Comparison of ENCODE assay signal across 28 cellular contexts in the genomic region with DNA sequence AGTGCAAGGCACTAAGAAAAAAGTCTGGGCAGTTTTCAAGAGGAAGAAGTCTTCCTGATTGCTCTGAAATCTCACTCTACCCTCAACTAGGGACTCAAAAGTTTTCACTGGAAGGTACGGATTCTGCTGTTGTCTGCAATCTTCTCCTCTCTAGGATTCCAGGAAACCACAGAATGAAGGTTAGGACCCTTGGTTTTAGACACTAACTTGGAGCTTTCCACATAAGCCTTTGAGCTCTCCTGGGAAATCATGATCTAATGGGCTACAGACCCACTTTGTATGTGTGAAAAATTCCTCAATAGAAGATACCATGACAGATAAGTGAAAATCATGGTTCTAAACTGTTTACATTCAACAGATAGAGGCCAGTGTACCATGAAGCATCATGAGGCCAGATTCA.
"Had no signal": no experiment of that assay in that cellular context is flagged by ENCODE, and none has a peak within 500 bp of the region (broad histone marks: within the 10 kb centered on the region; RNA-seq: fewer than 3 reads in every experiment).

No MANE protein-coding gene starts in this region.

- H3K4me1 ChIP-seq: left lung, lower lobe of right lung, neural progenitor cell, parathyroid adenoma, psoas muscle, right atrium auricular region, right lobe of liver, suprapubic skin, tibial artery, upper lobe of right lung had no signal

- ATAC-seq: left colon; left lung; lower lobe of right lung; natural killer cell; psoas muscle; right lobe of liver; stimulated activated effector memory CD8-positive, alpha-beta T cell treated with anti-CD3 and anti-CD28 coated beads, Interleukin-12 subunit alpha, Interleukin-12 subunit beta, amount 100 ng/mL, for 72 hours; upper lobe of right lung had no signal

- H3K27ac ChIP-seq: hepatocyte, left lung, lower lobe of right lung, neural progenitor cell, neutrophil, parathyroid adenoma, psoas muscle, right atrium auricular region, right lobe of liver, skin epidermis, suprapubic skin, thoracic aorta, tibial artery, upper lobe of right lung had no signal

- H3K9me3 ChIP-seq: left lung, lower lobe of right lung, neutrophil, psoas muscle, right atrium auricular region, right lobe of liver, suprapubic skin, thoracic aorta, tibial artery, upper lobe of right lung had no signal

- H3K27me3 ChIP-seq: hepatocyte, left lung, neural progenitor cell, neutrophil, right atrium auricular region, right lobe of liver, suprapubic skin, tibial artery, upper lobe of right lung had no signal

- DNase-seq: kidney; left colon; left lung; lower lobe of right lung; mammary epithelial cell; mesendoderm; naive B cell; natural killer cell; nephron progenitor cell; occipital lobe; psoas muscle; right lobe of liver; stimulated activated CD4-positive, alpha-beta T cell treated with anti-CD3 and anti-CD28 coated beads, Interleukin-12 subunit alpha, Interleukin-12 subunit beta, amount 100 ng/mL, for 4 hours; stimulated activated CD4-positive, alpha-beta T cell treated with anti-CD3 and anti-CD28 coated beads, Interleukin-15, amount 100 ng/mL, for 24 hours; stimulated activated CD4-positive, alpha-beta T cell treated with anti-CD3 and anti-CD28 coated beads, Interleukin-4, amount 100 ng/mL, for 24 hours; stimulated activated naive CD4-positive, alpha-beta T cell; tibial artery; trophoblast cell; upper lobe of right lung had no signal

- H3K9ac ChIP-seq: neural progenitor cell, parathyroid adenoma had no signal

- H3K4me3 ChIP-seq: hepatocyte, left lung, lower lobe of right lung, neural progenitor cell, psoas muscle, right atrium auricular region, right lobe of liver, skin epidermis, suprapubic skin, thoracic aorta, tibial artery, upper lobe of right lung had no signal

- H3K36me3 ChIP-seq: left lung, lower lobe of right lung, neural progenitor cell, neutrophil, right atrium auricular region, right lobe of liver, suprapubic skin, thoracic aorta, tibial artery, upper lobe of right lung had no signal

- H3K4me2 ChIP-seq: hepatocyte, neural progenitor cell had no signal

- H2AFZ ChIP-seq: hepatocyte, neural progenitor cell, parathyroid adenoma had no signal
